ENCODE assay signal across 26 cellular contexts in the genomic region with DNA sequence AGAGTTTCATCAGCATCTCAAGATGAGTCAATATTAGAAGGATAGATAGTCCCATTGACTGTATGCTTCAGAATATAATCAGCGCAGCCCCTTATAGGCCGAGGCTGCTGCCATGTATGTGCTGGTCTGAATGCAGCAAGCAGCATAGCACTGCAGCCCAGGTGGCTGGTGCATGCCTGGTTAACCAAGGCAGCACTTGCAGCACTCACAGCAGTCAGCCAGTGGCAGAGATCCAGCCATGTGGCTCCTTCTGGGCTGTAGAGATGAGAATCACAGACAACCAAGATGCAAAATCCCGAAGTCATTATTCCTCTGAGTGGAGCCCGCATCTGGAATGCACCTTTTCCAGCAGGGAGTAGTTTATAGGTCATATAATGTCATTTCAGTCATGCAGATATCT.
DNase-seq lines count a peak whose midpoint lies in the region; ATAC-seq and TF ChIP-seq lines count a peak whose summit lies in the region.
"Had no signal": no experiment of that assay in that cellular context is flagged by ENCODE, and none has a peak within 500 bp of the region (broad histone marks: within the 10 kb centered on the region; RNA-seq: fewer than 3 reads in every experiment).

No MANE protein-coding gene starts in this region.

- TF ChIP-seq RAD21 in SK-N-SH (IDR thresholded peaks at IDR 0.05; ENCODE audit: low read length), result no peak

- H3K9me3 ChIP-seq in SK-N-SH, result peaks cover 6% of the 10 kb centered on the region
- no peaks in the 10 kb centered on the region for H3K9me3 ChIP-seq in tibial artery
- H3K9me3 ChIP-seq: colonic mucosa had no signal

- TF ChIP-seq CTCF in GM23338 (conservative IDR thresholded peaks at IDR 0.05; ENCODE audit: low read depth in 2 of 2) (no peak), SK-N-SH (IDR thresholded peaks at IDR 0.05) (no peak), tibial artery (IDR thresholded peaks at IDR 0.05) (no peak)

- WGBS in SK-N-SH (ENCODE audit: low lambda C conversion rate), result 37% methylated on average over 4 of the region's 4 CpGs

- POLR2A ChIA-PET in SK-N-SH (lab: Yijun Ruan, JAX), result no interaction called here

- H4K20me1 ChIP-seq in GM23338 (replicated peaks; ENCODE audit: insufficient read depth) (no peaks in the 10 kb centered on the region), SK-N-SH (ENCODE audit: insufficient read depth) (no peaks in the 10 kb centered on the region)

- no peak overlapping the region for H2AFZ ChIP-seq in GM23338
- no peak overlapping the region for H2AFZ ChIP-seq in SK-N-SH (ENCODE audit: low read depth)

- H3F3A ChIP-seq in GM23338 (replicated peaks; ENCODE audit: low read depth) (no peaks in the 10 kb centered on the region), SK-N-SH (replicated peaks; ENCODE audit: insufficient read depth) (peaks cover 36% of the 10 kb centered on the region)

- no peaks in the 10 kb centered on the region for H3K79me2 ChIP-seq in GM23338 (replicated peaks; ENCODE audit: insufficient read depth)
- no peaks in the 10 kb centered on the region for H3K79me2 ChIP-seq in SK-N-SH (ENCODE audit: insufficient read depth)

- H3K4me3 ChIP-seq in GM23338 (no peak overlapping the region), SK-N-SH (ENCODE audit: low read depth in 2 of 2, low read length in 1 of 2) (no peak overlapping the region), tibial artery (no peak overlapping the region)
- H3K4me3 ChIP-seq: colonic mucosa had no signal

- peaks cover 62% of the 10 kb centered on the region for H3K36me3 Mint-ChIP-seq in GM23338 (ENCODE audit: low read depth)
- peaks cover 12 to 22% of the 10 kb centered on the region in 2 donors for H3K36me3 Mint-ChIP-seq in activated naive CD4-positive, alpha-beta T cell treated with anti-CD3 and anti-CD28 coated beads, Interleukin-2, amount 50 U/mL, for 72 hours
- H3K36me3 Mint-ChIP-seq: natural killer cell had no signal

- TF ChIP-seq EP300 in SK-N-SH (IDR thresholded peaks at IDR 0.05; ENCODE audit: borderline replicate concordance in 1 of 2, low read depth in 1 of 2, low read length in 1 of 2), result no peak

- CTCF ChIA-PET in SK-N-SH (lab: Yijun Ruan, JAX), result no interaction called here

- H3K4me1 Mint-ChIP-seq in GM23338, result peaks cover 11% of the 10 kb centered on the region
- H3K4me1 Mint-ChIP-seq: endodermal cell had no signal

- intact Hi-C loops in tibial artery (cut with DNase I; ENCODE audit: low total_unique reads), result no loop called here

- DNase-seq in A172 (ENCODE audit: low spot score) (peak; percentile 11), GM23338 (ENCODE audit: low spot score) (no peak), SK-N-SH (no peak), glomerular visceral epithelial cell (ENCODE audit: extremely low spot score) (peak; percentile 37), tibial artery (no peak)
- DNase-seq in activated naive CD4-positive, alpha-beta T cell treated with anti-CD3 and anti-CD28 coated beads, Interleukin-2, amount 50 U/mL, for 72 hours (ENCODE audit: low spot score in 2 of 2), result no peak
- DNase-seq in activated CD4-positive, alpha-beta T cell treated with anti-CD3 and anti-CD28 coated beads for 4 hours, result no peak
- DNase-seq in stimulated activated naive CD4-positive, alpha-beta T cell (lab: John Stamatoyannopoulos, UW), result no peak
- DNase-seq: activated CD4-positive, alpha-beta memory T cell treated with anti-CD3 and anti-CD28 coated beads, Interleukin-2, amount 10 ng/mL, durations not matched to agents 7 days and 5 days; activated naive CD4-positive, alpha-beta T cell treated with Interleukin-2 at 50 U/mL for 16 hours; activated T-cell treated with anti-CD3 and anti-CD28 coated beads, Interleukin-2, amount 50 U/mL, for 1 hour; anterior cingulate cortex; colonic mucosa; endodermal cell; KG1; kidney; mesendoderm; natural killer cell; NCI-H1048; NCI-H2081 treated with DMSO at 0.1 percent for 48 hours; NCI-H524 treated with DMSO at 0.1 percent for 48 hours; SHP77; small intestine; stimulated activated CD4-positive, alpha-beta T cell treated with anti-CD3 and anti-CD28 coated beads, Interleukin-4, amount 100 ng/mL, for 1 hour; T-helper 17 cell had no signal

- H3K27ac Mint-ChIP-seq in GM23338, result 0 out of 2 replicates have a peak overlapping the region, but pooled peaks have one; percentile 45
- no peak overlapping the region for H3K27ac Mint-ChIP-seq in activated naive CD4-positive, alpha-beta T cell treated with anti-CD3 and anti-CD28 coated beads, Interleukin-2, amount 50 U/mL, for 72 hours
- H3K27ac Mint-ChIP-seq: activated CD4-positive, alpha-beta memory T cell treated with anti-CD3 and anti-CD28 coated beads, Interleukin-2, amount 10 ng/mL, durations not matched to agents 7 days and 5 days; endodermal cell; progenitor cell of endocrine pancreas; T-helper 17 cell had no signal

- peaks cover 6% of the 10 kb centered on the region; the same call in 1 of the 2 replicates for H3K36me3 ChIP-seq in GM23338 (ENCODE audit: insufficient read depth)
- H3K36me3 ChIP-seq in SK-N-SH (replicated peaks in 1 of 2; ENCODE audit: control insufficient read depth in 1 of 2, insufficient read depth in 2 of 2, low read length in 1 of 2), result no peaks in the 10 kb centered on the region
- no peaks in the 10 kb centered on the region for H3K36me3 ChIP-seq in tibial artery
- H3K36me3 ChIP-seq: colonic mucosa had no signal

- peaks cover 25% of the 10 kb centered on the region for H3K9me3 Mint-ChIP-seq in GM23338
- H3K9me3 Mint-ChIP-seq in activated naive CD4-positive, alpha-beta T cell treated with anti-CD3 and anti-CD28 coated beads, Interleukin-2, amount 50 U/mL, for 72 hours, result peaks cover 15 to 16% of the 10 kb centered on the region in 2 donors
- H3K9me3 Mint-ChIP-seq: natural killer cell had no signal

- H3K9ac ChIP-seq in SK-N-SH, result 0 out of 2 replicates have a peak overlapping the region, but pooled peaks have one; percentile 38

- no peaks in the 10 kb centered on the region for H3K9me2 ChIP-seq in GM23338 (ENCODE audit: insufficient read depth)
- H3K9me2 ChIP-seq in SK-N-SH, result no peaks in the 10 kb centered on the region; the same call in 1 of the 2 replicates

- no peaks in the 10 kb centered on the region for H3K27me3 Mint-ChIP-seq in GM23338 (ENCODE audit: insufficient read depth, low read depth, poor library complexity)
- H3K27me3 Mint-ChIP-seq: activated CD4-positive, alpha-beta memory T cell treated with anti-CD3 and anti-CD28 coated beads, Interleukin-2, amount 10 ng/mL, durations not matched to agents 7 days and 5 days; progenitor cell of endocrine pancreas; T-helper 17 cell had no signal

- H3K27me3 ChIP-seq in GM23338 (ENCODE audit: insufficient read depth) (no peaks in the 10 kb centered on the region), SK-N-SH (ENCODE audit: insufficient read depth) (no peaks in the 10 kb centered on the region), tibial artery (no peaks in the 10 kb centered on the region)
- H3K27me3 ChIP-seq: colonic mucosa had no signal

- no peak overlapping the region for H3K4me2 ChIP-seq in GM23338
- H3K4me2 ChIP-seq in SK-N-SH, result 0 out of 2 replicates have a peak overlapping the region, but pooled peaks have one; percentile 67

- no peak for ATAC-seq in GM23338
- no peak for ATAC-seq in activated naive CD4-positive, alpha-beta T cell treated with anti-CD3 and anti-CD28 coated beads, Interleukin-2, amount 50 U/mL, for 72 hours
- ATAC-seq: natural killer cell, T-helper 17 cell had no signal

- H3K4me1 ChIP-seq in GM23338 (ENCODE audit: insufficient read depth) (no peaks in the 10 kb centered on the region), SK-N-SH (ENCODE audit: control insufficient read depth in 1 of 2, insufficient read depth in 2 of 2, low read depth in 1 of 2, low read length in 1 of 2) (peaks cover 0 to 14% of the 10 kb centered on the region in 2 experiments; a peak in 3 of 4 replicates), tibial artery (peaks cover 0 to 48% (median 25%) of the 10 kb centered on the region in 4 donors)
- H3K4me1 ChIP-seq: colonic mucosa had no signal

- H3K4me3 Mint-ChIP-seq in GM23338, result no peak overlapping the region
- H3K4me3 Mint-ChIP-seq: activated CD4-positive, alpha-beta memory T cell treated with anti-CD3 and anti-CD28 coated beads, Interleukin-2, amount 10 ng/mL, durations not matched to agents 7 days and 5 days; endodermal cell; natural killer cell; T-helper 17 cell had no signal

- H3K27ac ChIP-seq in GM23338 (ENCODE audit: low read depth), result no peak overlapping the region
- peak overlapping the region; percentile 67 to 89; a peak in 3 of 4 replicates for H3K27ac ChIP-seq in SK-N-SH (ENCODE audit: low read depth in 2 of 2, low read length in 1 of 2)
- H3K27ac ChIP-seq in tibial artery, result no peak overlapping the region
- H3K27ac ChIP-seq: colonic mucosa had no signal

TF ChIP-seq in GM23338, 12 proteins besides CTCF, POLR2A, EP300 and RAD21 (continues in another document):
- TF ChIP-seq STAT1 (IDR thresholded peaks at IDR 0.05; ENCODE audit: unreplicated experiment) (no peak), ZNF331 (CRISPR knock-in tag; IDR thresholded peaks at IDR 0.05; ENCODE audit: low read depth) (no peak), EZH2 (IDR thresholded peaks at IDR 0.05; ENCODE audit: low read depth, unreplicated experiment) (no peak), NANOG (IDR thresholded peaks at IDR 0.05; ENCODE audit: borderline replicate concordance) (no peak)
- TF ChIP-seq, protein P1, sequence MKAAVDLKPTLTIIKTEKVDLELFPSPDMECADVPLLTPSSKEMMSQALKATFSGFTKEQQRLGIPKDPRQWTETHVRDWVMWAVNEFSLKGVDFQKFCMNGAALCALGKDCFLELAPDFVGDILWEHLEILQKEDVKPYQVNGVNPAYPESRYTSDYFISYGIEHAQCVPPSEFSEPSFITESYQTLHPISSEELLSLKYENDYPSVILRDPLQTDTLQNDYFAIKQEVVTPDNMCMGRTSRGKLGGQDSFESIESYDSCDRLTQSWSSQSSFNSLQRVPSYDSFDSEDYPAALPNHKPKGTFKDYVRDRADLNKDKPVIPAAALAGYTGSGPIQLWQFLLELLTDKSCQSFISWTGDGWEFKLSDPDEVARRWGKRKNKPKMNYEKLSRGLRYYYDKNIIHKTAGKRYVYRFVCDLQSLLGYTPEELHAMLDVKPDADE (IDR thresholded peaks at IDR 0.05), result no peak

TF ChIP-seq in SK-N-SH, 30 proteins besides CTCF, POLR2A, EP300 and RAD21:
- no peak for TF ChIP-seq JUND (IDR thresholded peaks at IDR 0.05)
- 0 out of 2 replicates have a peak, but pooled peaks have one; percentile 23 for TF ChIP-seq NFIC (IDR thresholded peaks at IDR 0.05; ENCODE audit: borderline replicate concordance)
- peak; percentile 29; the same call in 1 of the 2 replicates for TF ChIP-seq TCF12 (IDR thresholded peaks at IDR 0.05)
TF ChIP-seq in SK-N-SH: peak in this region for 2.

Comparison
In these comparisons a context has a peak if more than half of its experiments do, and no peak if none do; other contexts are left out.
1. DNase-seq: peak in A172 (single experiment) and glomerular visceral epithelial cell (single experiment); none in GM23338 (single experiment), SK-N-SH (single experiment), tibial artery (0 of 2), activated naive CD4-positive, alpha-beta T cell treated with anti-CD3 and anti-CD28 coated beads, Interleukin-2, amount 50 U/mL, for 72 hours (0 of 2), activated CD4-positive, alpha-beta T cell treated with anti-CD3 and anti-CD28 coated beads for 4 hours (0 of 2) and stimulated activated naive CD4-positive, alpha-beta T cell (0 of 6).
2. H3K27ac ChIP-seq: peak in SK-N-SH (2 of 2); none in GM23338 (single experiment) and tibial artery (0 of 2).